In the genomic region with DNA sequence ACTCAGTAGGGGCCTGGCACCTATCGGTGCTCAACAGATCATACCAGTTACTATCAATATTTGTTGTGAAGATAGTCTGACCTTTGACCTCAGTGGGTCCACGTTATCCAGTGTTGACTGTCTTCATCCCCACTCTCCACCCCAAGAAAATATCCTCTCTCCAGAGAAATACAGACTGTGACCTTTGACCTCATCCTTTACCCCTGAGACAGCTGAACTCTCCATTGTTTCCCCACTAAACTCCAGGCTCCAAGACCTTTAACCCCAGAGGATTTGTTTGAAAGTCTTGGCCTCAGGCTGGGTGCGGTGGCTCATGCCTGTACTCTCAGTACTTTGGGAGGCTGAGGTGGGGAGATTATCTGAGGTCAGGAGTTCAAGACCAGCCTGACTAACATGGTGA, we compare ENCODE assay signal across 30 cellular contexts. TPM values are rescaled to one million over a fixed set of nuclear protein-coding genes. Genes with fewer than 3 reads are reported as not detected.
"Had no signal": no experiment of that assay in that cellular context is flagged by ENCODE, and none has a peak within 500 bp of the region (broad histone marks: within the 10 kb centered on the region; RNA-seq: fewer than 3 reads in every experiment).

No MANE protein-coding gene starts in this region.

- H3K36me3 ChIP-seq: colonic mucosa had no signal

- DNase-seq: colonic mucosa; cortex of kidney; effector CD8-positive, alpha-beta T cell; effector memory CD8-positive, alpha-beta T cell; endodermal cell; erythroblast; esophagus squamous epithelium; foreskin fibroblast; foreskin melanocyte; gastrocnemius medialis; glutamatergic neuron; head of caudate nucleus; heart right ventricle; hippocampal formation; immature natural killer cell; islet precursor cell; kidney; kidney glomerular epithelial cell; left colon; left ventricle myocardium inferior; lower lobe of right lung; mesenchymal stem cell; mucosa of descending colon had no signal

- H3K9me3 ChIP-seq: colonic mucosa had no signal

- H3K27me3 ChIP-seq: colonic mucosa, esophagus squamous epithelium, gastrocnemius medialis, heart right ventricle had no signal

- H3K4me1 ChIP-seq: colonic mucosa, esophagus squamous epithelium, gastrocnemius medialis, heart right ventricle, left ventricle myocardium inferior, lower lobe of right lung had no signal

- H3K27ac ChIP-seq: colonic mucosa, epithelial cell of prostate, esophagus squamous epithelium, gastrocnemius medialis, heart right ventricle, left ventricle myocardium inferior, lower lobe of right lung had no signal

- H3K27me3 Mint-ChIP-seq: dendritic cell treated with granulocyte-macrophage colony-stimulating factor and Interleukin-4, amounts not matched to agents 40 ng/mL and 50 ng/mL, for 4 days had no signal

- H3K4me3 Mint-ChIP-seq: dendritic cell treated with granulocyte-macrophage colony-stimulating factor and Interleukin-4, amounts not matched to agents 40 ng/mL and 50 ng/mL, for 4 days; effector memory CD8-positive, alpha-beta T cell; endodermal cell; immature natural killer cell; mesothelial cell of epicardium had no signal

- ATAC-seq: effector memory CD8-positive, alpha-beta T cell; esophagus mucosa; gastrocnemius medialis; heart right ventricle; left colon; left lobe of liver; lower lobe of right lung; mucosa of descending colon had no signal

- H3K4me3 ChIP-seq: colonic mucosa, esophagus squamous epithelium, gastrocnemius medialis, heart right ventricle, left ventricle myocardium inferior, lower lobe of right lung, mucosa of descending colon had no signal

- H3K27ac Mint-ChIP-seq: dendritic cell treated with granulocyte-macrophage colony-stimulating factor and Interleukin-4, amounts not matched to agents 40 ng/mL and 50 ng/mL, for 4 days; effector memory CD8-positive, alpha-beta T cell; endodermal cell; immature natural killer cell; mesothelial cell of epicardium had no signal

- FAIRE-seq: endometrium, kidney had no signal

- H3K4me1 Mint-ChIP-seq: endodermal cell, immature natural killer cell, mesothelial cell of epicardium had no signal

RNA-seq across cellular contexts. Expression of gene HIF3A, which starts 27.4 kb away (rescaled TPM):
- total RNA-seq: myocyte had no signal
- polyA plus RNA-seq: immature natural killer cell had no signal
